Comparison of ENCODE assay signal across 1 cellular context in the genomic region with DNA sequence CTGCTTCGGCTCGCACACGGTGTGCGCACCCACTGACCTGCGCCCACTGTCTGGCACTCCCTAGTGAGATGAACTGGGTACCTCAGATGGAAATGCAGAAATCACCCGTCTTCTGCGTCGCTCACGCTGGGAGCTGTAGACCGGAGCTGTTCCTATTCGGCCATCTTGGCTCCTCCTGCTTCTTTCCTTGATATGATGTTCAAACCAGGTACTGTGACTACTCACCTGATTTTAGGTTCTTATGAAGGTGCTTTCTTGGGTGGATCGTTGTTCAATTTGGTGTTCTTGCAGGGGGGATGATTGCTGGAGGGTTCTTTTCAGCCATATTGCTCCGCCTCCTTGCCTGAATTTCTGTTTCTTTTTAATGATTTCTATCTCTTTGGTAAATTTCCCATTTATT.
TF ChIP-seq lines count a peak whose summit lies in the region.

No MANE protein-coding gene starts in this region.

TF ChIP-seq in HepG2, 621 proteins besides CTCF, POLR2A, EP300 and RAD21 (continued from another document):
- TF ChIP-seq, protein P1, sequence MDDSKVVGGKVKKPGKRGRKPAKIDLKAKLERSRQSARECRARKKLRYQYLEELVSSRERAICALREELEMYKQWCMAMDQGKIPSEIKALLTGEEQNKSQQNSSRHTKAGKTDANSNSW (CRISPR knock-in tag; IDR thresholded peaks at IDR 0.05; ENCODE audit: borderline replicate concordance): 0 out of 2 replicates have a peak, but pooled peaks have one; percentile 11
